8 cellular contexts compared by ENCODE assay signal in genomic region chr3:183158552-183159006, GRCh38.
A peak's percentile ranks its signal among the peaks of the same experiment; 100 is the strongest.
DNase-seq lines count a peak whose midpoint lies in the region; ATAC-seq and TF ChIP-seq lines count a peak whose summit lies in the region.

No MANE protein-coding gene starts in this region.

- H3K27ac ChIP-seq in BLaER1 (no peak overlapping the region), coronary artery (no peak overlapping the region)

- H3K4me3 ChIP-seq in BLaER1 (no peak overlapping the region), coronary artery (no peak overlapping the region)

- no peaks in the 10 kb centered on the region for H3K36me3 ChIP-seq in BLaER1

- H3K4me1 ChIP-seq in BLaER1: peaks cover 51% of the 10 kb centered on the region

- peaks cover 9% of the 10 kb centered on the region; the same call in 1 of the 2 replicates for H3K27me3 ChIP-seq in BLaER1

- H4K20me1 ChIP-seq in BLaER1: peaks cover 6% of the 10 kb centered on the region; the same call in 1 of the 2 replicates

- ATAC-seq in GM19397 (IDR thresholded peaks at IDR 0.05; ENCODE audit: unreplicated experiment) (peak; percentile 56), HG03354 (IDR thresholded peaks at IDR 0.05; ENCODE audit: poor library complexity, severe bottlenecking, unreplicated experiment) (peak; percentile 79)

- peak; percentile 12 for DNase-seq in activated T-helper 9 cell treated with anti-CD3 and anti-CD28 coated beads, Interleukin-2, amount 50 U/mL, for 16 hours (ENCODE audit: low read depth)
- peak; percentile 33 to 60 for DNase-seq in stimulated activated CD4-positive, alpha-beta T cell treated with anti-CD3 and anti-CD28 coated beads, Interleukin-2, amount 100 ng/mL, for 24 hours
- no peak for DNase-seq in globus pallidus (ENCODE audit: low spot score)
- no peak for DNase-seq in NCI-H1417 (lab: John Stamatoyannopoulos, UW)
- no peak for DNase-seq in coronary artery (ENCODE audit: low spot score)

- TF ChIP-seq CTCF in coronary artery (IDR thresholded peaks at IDR 0.05): no peak

- H3K9ac ChIP-seq in BLaER1: no peak overlapping the region

- peak overlapping the region; percentile 33 for H3K4me2 ChIP-seq in BLaER1

- peaks cover 21% of the 10 kb centered on the region for H3K9me3 ChIP-seq in BLaER1

Comparison
In these comparisons a context has a peak if more than half of its experiments do, and no peak if none do; other contexts are left out.
1. DNase-seq: peak in activated T-helper 9 cell treated with anti-CD3 and anti-CD28 coated beads, Interleukin-2, amount 50 U/mL, for 16 hours (single experiment) and stimulated activated CD4-positive, alpha-beta T cell treated with anti-CD3 and anti-CD28 coated beads, Interleukin-2, amount 100 ng/mL, for 24 hours (2 of 2); none in globus pallidus (single experiment), NCI-H1417 (0 of 3) and coronary artery (single experiment).